In genomic region chr5:105506692-105507277, GRCh38 we compare ENCODE assay signal across 10 cellular contexts.
A peak's percentile ranks its signal among the peaks of the same experiment; 100 is the strongest.
DNase-seq lines count a peak whose midpoint lies in the region; ATAC-seq and TF ChIP-seq lines count a peak whose summit lies in the region.
"Had no signal": no experiment of that assay in that cellular context is flagged by ENCODE, and none has a peak within 500 bp of the region (broad histone marks: within the 10 kb centered on the region; RNA-seq: fewer than 3 reads in every experiment).

No MANE protein-coding gene starts in this region.

- no peak for TF ChIP-seq EP300 in tibial nerve (IDR thresholded peaks at IDR 0.05)

- ATAC-seq in HG02623 (IDR thresholded peaks at IDR 0.05; ENCODE audit: unreplicated experiment) (no peak), HG03135 (IDR thresholded peaks at IDR 0.05; ENCODE audit: unreplicated experiment) (no peak)
- ATAC-seq: sciatic nerve had no signal

- peak overlapping the region; percentile 22 for H2AFZ ChIP-seq in SU-DHL-6 (ENCODE audit: low read depth, low read length, severe bottlenecking)

- H4K20me1 ChIP-seq in SU-DHL-6 (ENCODE audit: low read depth, low read length): no peaks in the 10 kb centered on the region

- POLR2A ChIA-PET in AG04450 (lab: Yijun Ruan, JAX): no interaction called here
- POLR2A ChIA-PET in HEK293 (lab: Yijun Ruan, JAX): no interaction called here

- no peaks in the 10 kb centered on the region for H3F3A ChIP-seq in SU-DHL-6 (ENCODE audit: insufficient read depth)

- H3K27me3 ChIP-seq in AG04450 (ENCODE audit: control insufficient read depth, insufficient read depth, low read length) (no peaks in the 10 kb centered on the region), SU-DHL-6 (ENCODE audit: low read length) (no peaks in the 10 kb centered on the region), iPS DF 6.9 (ENCODE audit: control insufficient read depth, insufficient read depth, low read length) (no peaks in the 10 kb centered on the region), tibial nerve (no peaks in the 10 kb centered on the region)
- H3K27me3 ChIP-seq: transverse colon had no signal

- H3K9me2 ChIP-seq in SU-DHL-6 (replicated peaks; ENCODE audit: insufficient read depth, low read length): no peaks in the 10 kb centered on the region

- H3K36me3 ChIP-seq in HEK293 (ENCODE audit: control insufficient read depth in 2 of 2, insufficient read depth in 1 of 2, low read length in 2 of 2) (no peaks in the 10 kb centered on the region), SU-DHL-6 (ENCODE audit: low read length) (no peaks in the 10 kb centered on the region), iPS DF 6.9 (ENCODE audit: control insufficient read depth, insufficient read depth, low read length) (no peaks in the 10 kb centered on the region), tibial nerve (no peaks in the 10 kb centered on the region)
- H3K36me3 ChIP-seq: transverse colon had no signal

- H3K4me1 ChIP-seq in HEK293 (ENCODE audit: control insufficient read depth, insufficient read depth, low read length): no peaks in the 10 kb centered on the region
- H3K4me1 ChIP-seq in iPS DF 6.9 (ENCODE audit: control insufficient read depth, insufficient read depth, low read length): no peaks in the 10 kb centered on the region
- no peaks in the 10 kb centered on the region for H3K4me1 ChIP-seq in tibial nerve
- H3K4me1 ChIP-seq: transverse colon had no signal

- TF ChIP-seq CTCF in AG04450 (IDR thresholded peaks at IDR 0.05; ENCODE audit: low read depth, low read length): peak; percentile 58
- TF ChIP-seq CTCF in HEK293 (tag by site-specific recombination; IDR thresholded peaks at IDR 0.05): no peak
- TF ChIP-seq CTCF in SU-DHL-6 (IDR thresholded peaks at IDR 0.05; ENCODE audit: insufficient read depth, low read length, poor library complexity, severe bottlenecking): peak; percentile 37
- no peak for TF ChIP-seq CTCF in tibial nerve (IDR thresholded peaks at IDR 0.05)

- CTCF ChIA-PET in AG04450 (lab: Charles Lee) (no interaction called here), HEK293 (lab: Yijun Ruan, JAX) (interaction anchor here (0.7 kb wide), 1 partner anchor 189 kb away, joined by 3 read pairs; no protein-coding TSS in a partner anchor)

- no peak overlapping the region for H3K4me2 ChIP-seq in SU-DHL-6 (ENCODE audit: low read depth, low read length, poor library complexity, severe bottlenecking)

- DNase-seq in AG04450 (ENCODE audit: low read depth, low spot score) (no peak), iPS DF 6.9 (ENCODE audit: low read depth, low spot score) (peak; percentile 18), NCI-H1417 (lab: John Stamatoyannopoulos, UW) (no peak), tibial nerve (ENCODE audit: low spot score in 2 of 2) (no peak)
- DNase-seq: transverse colon had no signal

- TF ChIP-seq POLR2A in tibial nerve (IDR thresholded peaks at IDR 0.05): no peak

- no peaks in the 10 kb centered on the region for H3K9me3 ChIP-seq in AG04450 (ENCODE audit: control insufficient read depth, insufficient read depth, low read length)
- H3K9me3 ChIP-seq in HEK293 (ENCODE audit: control insufficient read depth, insufficient read depth, low read depth, low read length): no peaks in the 10 kb centered on the region
- no peaks in the 10 kb centered on the region for H3K9me3 ChIP-seq in SU-DHL-6 (ENCODE audit: insufficient read depth, low read length)
- H3K9me3 ChIP-seq in iPS DF 6.9 (ENCODE audit: control insufficient read depth, insufficient read depth, low read length): no peaks in the 10 kb centered on the region
- no peaks in the 10 kb centered on the region for H3K9me3 ChIP-seq in tibial nerve
- H3K9me3 ChIP-seq: transverse colon had no signal

- no CpG with 5 or more reads among the region's 2 CpGs for WGBS in iPS DF 6.9 (ENCODE audit: insufficient coverage, insufficient read length)
- 54 to 66% methylated on average over 2 of the region's 2 CpGs for WGBS in tibial nerve, 2 donors

- H3K9ac ChIP-seq in SU-DHL-6 (ENCODE audit: low read length): no peak overlapping the region

- H3K79me2 ChIP-seq in SU-DHL-6 (ENCODE audit: insufficient read depth, low read length): no peaks in the 10 kb centered on the region

- H3K4me3 ChIP-seq in AG04450 (ENCODE audit: low read depth, low read length) (no peak overlapping the region), HEK293 (ENCODE audit: low read depth, low read length) (no peak overlapping the region), SU-DHL-6 (ENCODE audit: insufficient read depth, low read length, poor library complexity, severe bottlenecking) (no peak overlapping the region), iPS DF 6.9 (ENCODE audit: low read length) (no peak overlapping the region), tibial nerve (no peak overlapping the region)
- H3K4me3 ChIP-seq: transverse colon had no signal

- no peak overlapping the region for H3K27ac ChIP-seq in AG04450 (ENCODE audit: low read depth, low read length)
- no peak overlapping the region for H3K27ac ChIP-seq in HEK293 (ENCODE audit: extremely low read depth, low read depth, low read length)
- H3K27ac ChIP-seq in SU-DHL-6 (ENCODE audit: low read depth, low read length): no peak overlapping the region
- no peak overlapping the region for H3K27ac ChIP-seq in iPS DF 6.9 (ENCODE audit: low read length)
- H3K27ac ChIP-seq in tibial nerve: no peak overlapping the region
- H3K27ac ChIP-seq: transverse colon had no signal

TF ChIP-seq in HEK293, 187 proteins besides CTCF, POLR2A, EP300 and RAD21:
- TF ChIP-seq ZNF138 (tag by site-specific recombination; IDR thresholded peaks at IDR 0.05; ENCODE audit: borderline replicate concordance) (no peak), ZNF654 (tag by site-specific recombination; IDR thresholded peaks at IDR 0.05; ENCODE audit: low read depth) (peak; percentile 16; the same call in 1 of the 2 replicates), ZNF785 (tag by site-specific recombination; IDR thresholded peaks at IDR 0.05) (no peak)

Comparison
In these comparisons a context has a peak if more than half of its experiments do, and no peak if none do; other contexts are left out.
1. CTCF ChIP-seq: peak in AG04450 (single experiment) and SU-DHL-6 (single experiment); none in HEK293 (single experiment) and tibial nerve (0 of 5).